ENCODE assay signal across 13 cellular contexts in the genomic region with DNA sequence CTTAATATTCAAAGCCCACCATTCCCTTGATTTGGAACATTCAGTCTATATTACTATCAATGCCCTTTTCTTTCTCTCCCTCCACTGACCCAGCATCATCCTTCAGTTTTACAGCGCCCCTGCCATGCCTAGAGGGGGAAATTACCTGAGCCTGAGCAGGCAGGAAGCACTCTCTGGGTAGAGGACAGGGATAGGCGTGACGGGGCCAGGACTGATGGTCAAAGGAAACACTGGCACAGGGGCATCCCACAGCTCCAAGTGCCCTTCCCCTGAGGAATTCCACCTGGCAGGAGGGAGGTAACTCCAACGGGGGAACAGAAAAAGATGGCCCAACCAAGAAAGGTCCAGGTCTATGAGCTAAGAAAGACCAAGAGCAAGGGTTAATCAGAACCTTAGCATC. TPM values are rescaled to one million over a fixed set of nuclear protein-coding genes. Genes with fewer than 3 reads are reported as not detected.
DNase-seq lines count a peak whose midpoint lies in the region; ATAC-seq and TF ChIP-seq lines count a peak whose summit lies in the region.
"Had no signal": no experiment of that assay in that cellular context is flagged by ENCODE, and none has a peak within 500 bp of the region (broad histone marks: within the 10 kb centered on the region; RNA-seq: fewer than 3 reads in every experiment).

No MANE protein-coding gene starts in this region.

- no peaks in the 10 kb centered on the region for H3K27me3 ChIP-seq in CD4-positive, alpha-beta T cell (ENCODE audit: control insufficient read depth, insufficient read depth, low read length)
- H3K27me3 ChIP-seq in right lobe of liver = no peaks in the 10 kb centered on the region

- DNase-seq in activated CD4-positive, alpha-beta memory T cell treated with anti-CD3 and anti-CD28 coated beads for 36 hours = no peak
- DNase-seq in activated CD4-positive, alpha-beta memory T cell treated with anti-CD3 and anti-CD28 coated beads, Interleukin-2, amount 10 ng/mL, durations not matched to agents 7 days and 5 days = no peak
- DNase-seq in CD4-positive, alpha-beta T cell = no peak
- DNase-seq in right lobe of liver (no peak), cortex of kidney (lab: John Stamatoyannopoulos, UW) (no peak), NOMO-1 treated with DMSO at 0.1 percent for 48 hours (lab: John Stamatoyannopoulos, UW; ENCODE audit: unreplicated experiment) (no peak)
- DNase-seq: GF-D8, MV-4-11, NCI-H345 had no signal

- H3K4me1 ChIP-seq in right lobe of liver = peaks cover 0 to 15% (median 3%) of the 10 kb centered on the region in 4 donors

- TF ChIP-seq CTCF in CD4-positive, alpha-beta T cell (IDR thresholded peaks at IDR 0.05) = no peak
- no peak for TF ChIP-seq CTCF in VCaP (conservative IDR thresholded peaks at IDR 0.05)
- no peak for TF ChIP-seq CTCF in right lobe of liver (IDR thresholded peaks at IDR 0.05)

- ATAC-seq in CD4-positive, alpha-beta T cell (ENCODE audit: poor library complexity) = no peak
- peak in 3 of 4 donors; percentile 6 to 20 (median 6) for ATAC-seq in right lobe of liver
- ATAC-seq in GM18520 (IDR thresholded peaks at IDR 0.05; ENCODE audit: unreplicated experiment) = no peak
- ATAC-seq: GM23338 had no signal

- H3K27ac ChIP-seq in CD4-positive, alpha-beta T cell (ENCODE audit: low read depth, low read length) = no peak overlapping the region
- H3K27ac ChIP-seq in VCaP (peak overlapping the region; percentile 35), right lobe of liver (peak overlapping the region; percentile 22 to 70 (median 57))
- H3K27ac ChIP-seq: HL-60 had no signal

- H3K36me3 ChIP-seq in right lobe of liver = peaks cover 0 to 41% (median 21%) of the 10 kb centered on the region in 4 donors

- POLR2A ChIA-PET in activated CD4-positive, alpha-beta memory T cell treated with anti-CD3 and anti-CD28 coated beads for 36 hours (lab: Charles Lee) = interaction anchor here (1.4 to 2.0 kb wide), 2 partner anchors 9 to 11 kb away, joined by 4 to 8 read pairs; a partner anchor contains a TSS
- POLR2A ChIA-PET in activated CD4-positive, alpha-beta memory T cell treated with anti-CD3 and anti-CD28 coated beads, Interleukin-2, amount 10 ng/mL, durations not matched to agents 7 days and 5 days (lab: Charles Lee) = interaction anchor here (1.0 to 2.4 kb wide), 5 partner anchors 10 to 65 kb away, joined by 3 to 22 read pairs (median 3); a partner anchor contains a TSS
- POLR2A ChIA-PET in CD4-positive, alpha-beta T cell (lab: Charles Lee) = interaction anchor here (1.8 to 19.8 kb wide), 3 partner anchors 6 to 57 kb away, joined by 7 to 630 read pairs (median 630); a partner anchor contains a TSS

- no peak for TF ChIP-seq POLR2A in right lobe of liver (IDR thresholded peaks at IDR 0.05)

- no peaks in the 10 kb centered on the region for H3K9me3 Mint-ChIP-seq in activated CD4-positive, alpha-beta memory T cell treated with anti-CD3 and anti-CD28 coated beads for 36 hours
- H3K9me3 Mint-ChIP-seq in activated CD4-positive, alpha-beta memory T cell treated with anti-CD3 and anti-CD28 coated beads, Interleukin-2, amount 10 ng/mL, durations not matched to agents 7 days and 5 days = no peaks in the 10 kb centered on the region
- no peaks in the 10 kb centered on the region for H3K9me3 Mint-ChIP-seq in CD4-positive, alpha-beta T cell
- H3K9me3 Mint-ChIP-seq: GM23338 had no signal

- H3K4me3 Mint-ChIP-seq in activated CD4-positive, alpha-beta memory T cell treated with anti-CD3 and anti-CD28 coated beads for 36 hours = no peak overlapping the region
- H3K4me3 Mint-ChIP-seq in activated CD4-positive, alpha-beta memory T cell treated with anti-CD3 and anti-CD28 coated beads, Interleukin-2, amount 10 ng/mL, durations not matched to agents 7 days and 5 days = no peak overlapping the region
- no peak overlapping the region for H3K4me3 Mint-ChIP-seq in CD4-positive, alpha-beta T cell
- H3K4me3 Mint-ChIP-seq: GM23338 had no signal

- WGBS in right lobe of liver (ENCODE audit: insufficient coverage, low coverage, low lambda C conversion rate, missing lambda C conversion rate) = 77% methylated on average over 3 of the region's 4 CpGs

- peak overlapping the region; percentile 28 for H3K27ac Mint-ChIP-seq in activated CD4-positive, alpha-beta memory T cell treated with anti-CD3 and anti-CD28 coated beads for 36 hours
- H3K27ac Mint-ChIP-seq in activated CD4-positive, alpha-beta memory T cell treated with anti-CD3 and anti-CD28 coated beads, Interleukin-2, amount 10 ng/mL, durations not matched to agents 7 days and 5 days = no peak overlapping the region
- H3K27ac Mint-ChIP-seq in CD4-positive, alpha-beta T cell = peak overlapping the region; percentile 32
- H3K27ac Mint-ChIP-seq: GM23338 had no signal

- peaks cover 22% of the 10 kb centered on the region for H3K4me1 Mint-ChIP-seq in activated CD4-positive, alpha-beta memory T cell treated with anti-CD3 and anti-CD28 coated beads for 36 hours (ENCODE audit: low read depth)
- H3K4me1 Mint-ChIP-seq in activated CD4-positive, alpha-beta memory T cell treated with anti-CD3 and anti-CD28 coated beads, Interleukin-2, amount 10 ng/mL, durations not matched to agents 7 days and 5 days = peaks cover 15% of the 10 kb centered on the region
- H3K4me1 Mint-ChIP-seq in CD4-positive, alpha-beta T cell (ENCODE audit: low read depth) = peaks cover 46% of the 10 kb centered on the region
- H3K4me1 Mint-ChIP-seq: GM23338 had no signal

- H3K36me3 Mint-ChIP-seq in activated CD4-positive, alpha-beta memory T cell treated with anti-CD3 and anti-CD28 coated beads for 36 hours = peaks cover 53% of the 10 kb centered on the region
- H3K36me3 Mint-ChIP-seq in activated CD4-positive, alpha-beta memory T cell treated with anti-CD3 and anti-CD28 coated beads, Interleukin-2, amount 10 ng/mL, durations not matched to agents 7 days and 5 days (ENCODE audit: low read depth) = peaks cover 62% of the 10 kb centered on the region
- H3K36me3 Mint-ChIP-seq in CD4-positive, alpha-beta T cell (ENCODE audit: low read depth) = peaks cover 82% of the 10 kb centered on the region

- CTCF ChIA-PET in activated CD4-positive, alpha-beta memory T cell treated with anti-CD3 and anti-CD28 coated beads for 36 hours (lab: Charles Lee) = interaction anchor here (0.9 to 1.8 kb wide), 2 partner anchors 63 to 177 kb away, joined by 3 to 4 read pairs; no protein-coding TSS in a partner anchor
- CTCF ChIA-PET in activated CD4-positive, alpha-beta memory T cell treated with anti-CD3 and anti-CD28 coated beads, Interleukin-2, amount 10 ng/mL, durations not matched to agents 7 days and 5 days (lab: Charles Lee) = interaction anchor here (0.6 to 2.7 kb wide), 4 partner anchors 8 to 710 kb away, joined by 3 to 8 read pairs (median 4); no protein-coding TSS in a partner anchor
- CTCF ChIA-PET in CD4-positive, alpha-beta T cell (lab: Charles Lee) = interaction anchor here (0.6 to 1.2 kb wide), 3 partner anchors 15 to 80 kb away, joined by 3 to 4 read pairs (median 3); no protein-coding TSS in a partner anchor

- H3K4me3 ChIP-seq in right lobe of liver = no peak overlapping the region
- H3K4me3 ChIP-seq: GM23338 had no signal

- H3K27me3 Mint-ChIP-seq in activated CD4-positive, alpha-beta memory T cell treated with anti-CD3 and anti-CD28 coated beads for 36 hours = no peaks in the 10 kb centered on the region
- H3K27me3 Mint-ChIP-seq in activated CD4-positive, alpha-beta memory T cell treated with anti-CD3 and anti-CD28 coated beads, Interleukin-2, amount 10 ng/mL, durations not matched to agents 7 days and 5 days = no peaks in the 10 kb centered on the region
- no peaks in the 10 kb centered on the region for H3K27me3 Mint-ChIP-seq in CD4-positive, alpha-beta T cell

- intact Hi-C loops in activated CD4-positive, alpha-beta memory T cell treated with anti-CD3 and anti-CD28 coated beads for 36 hours (cut with micrococcal nuclease) = no loop called here
- intact Hi-C loops in CD4-positive, alpha-beta T cell (cut with DNase I, micrococcal nuclease) = no loop called here
- intact Hi-C loops in right lobe of liver (cut with DNase I) = no loop called here

- H3K9me3 ChIP-seq in CD4-positive, alpha-beta T cell (ENCODE audit: control insufficient read depth, low read length) = no peaks in the 10 kb centered on the region
- no peaks in the 10 kb centered on the region for H3K9me3 ChIP-seq in right lobe of liver

RNA-seq across cellular contexts. Expression of a gene that starts 10.0 kb away (rescaled TPM):
- total RNA-seq in activated CD4-positive, alpha-beta memory T cell treated with anti-CD3 and anti-CD28 coated beads for 36 hours = 10 to 100 TPM; 64.7 to 79.2 TPM
- 100 to 1,000 TPM; 116 to 120 TPM for total RNA-seq in activated CD4-positive, alpha-beta memory T cell treated with anti-CD3 and anti-CD28 coated beads, Interleukin-2, amount 10 ng/mL, durations not matched to agents 7 days and 5 days
- 100 to 1,000 TPM; 259 to 269 TPM for total RNA-seq in CD4-positive, alpha-beta T cell
- 10 to 100 TPM in 5 of 6 experiments, 1 to 10 TPM in 1; 8.5 to 29.1 (median 21.1) TPM for total RNA-seq in right lobe of liver

RNA-seq across cellular contexts. Expression of a gene that starts 11.2 kb away (rescaled TPM):
- 100 to 1,000 TPM; 102 to 105 TPM for total RNA-seq in activated CD4-positive, alpha-beta memory T cell treated with anti-CD3 and anti-CD28 coated beads for 36 hours
- 10 to 100 TPM; 43.6 to 45.9 TPM for total RNA-seq in activated CD4-positive, alpha-beta memory T cell treated with anti-CD3 and anti-CD28 coated beads, Interleukin-2, amount 10 ng/mL, durations not matched to agents 7 days and 5 days
- 10 to 100 TPM; 22.3 to 23.0 TPM for total RNA-seq in CD4-positive, alpha-beta T cell
- total RNA-seq in right lobe of liver = 10 to 100 TPM in 5 of 6 experiments, 1 to 10 TPM in 1; 10.0 to 21.0 (median 15.6) TPM

RNA-seq across cellular contexts. Expression of a gene that starts 27.5 kb away (rescaled TPM):
- total RNA-seq in activated CD4-positive, alpha-beta memory T cell treated with anti-CD3 and anti-CD28 coated beads for 36 hours = 100 to 1,000 TPM; 184 TPM
- total RNA-seq in activated CD4-positive, alpha-beta memory T cell treated with anti-CD3 and anti-CD28 coated beads, Interleukin-2, amount 10 ng/mL, durations not matched to agents 7 days and 5 days = 100 to 1,000 TPM; 160 to 167 TPM
- total RNA-seq in CD4-positive, alpha-beta T cell = 1 to 10 TPM in 1 of 2 experiments, under 1 TPM in 1; 0.56 to 1.4 TPM
- total RNA-seq in right lobe of liver = 1 to 10 TPM in 4 of 6 experiments, under 1 TPM in 2; 0.26 to 3.9 (median 1.5) TPM

RNA-seq across cellular contexts. Expression of a gene that starts 47.9 kb away (rescaled TPM):
- total RNA-seq in activated CD4-positive, alpha-beta memory T cell treated with anti-CD3 and anti-CD28 coated beads for 36 hours = 1 to 10 TPM; 7.9 to 8.3 TPM
- total RNA-seq in activated CD4-positive, alpha-beta memory T cell treated with anti-CD3 and anti-CD28 coated beads, Interleukin-2, amount 10 ng/mL, durations not matched to agents 7 days and 5 days = 10 to 100 TPM; 16.3 to 17.0 TPM
- total RNA-seq in CD4-positive, alpha-beta T cell = 1 to 10 TPM; 6.1 to 6.4 TPM
- 1 to 10 TPM; 3.1 to 5.3 (median 4.2) TPM for total RNA-seq in right lobe of liver

RNA-seq across cellular contexts. Expression of a gene that starts 50.6 kb away (rescaled TPM):
- 10 to 100 TPM; 41.7 to 45.5 TPM for total RNA-seq in activated CD4-positive, alpha-beta memory T cell treated with anti-CD3 and anti-CD28 coated beads for 36 hours
- total RNA-seq in activated CD4-positive, alpha-beta memory T cell treated with anti-CD3 and anti-CD28 coated beads, Interleukin-2, amount 10 ng/mL, durations not matched to agents 7 days and 5 days = 10 to 100 TPM; 45.4 to 49.4 TPM
- 10 to 100 TPM; 23.1 to 24.6 TPM for total RNA-seq in CD4-positive, alpha-beta T cell
- total RNA-seq in right lobe of liver = 1 to 10 TPM; 4.7 to 9.5 (median 6.8) TPM

Comparison
In these comparisons a context has a peak if more than half of its experiments do, and no peak if none do; other contexts are left out.
1. ATAC-seq: peak in right lobe of liver (3 of 4); none in CD4-positive, alpha-beta T cell (single experiment) and GM18520 (single experiment).
2. RNA of a gene that starts 27.5 kb away (total RNA-seq): 184 TPM in activated CD4-positive, alpha-beta memory T cell treated with anti-CD3 and anti-CD28 coated beads for 36 hours and 160 to 167 TPM in activated CD4-positive, alpha-beta memory T cell treated with anti-CD3 and anti-CD28 coated beads, Interleukin-2, amount 10 ng/mL, durations not matched to agents 7 days and 5 days; 0.26 to 3.9 TPM in right lobe of liver and 0.56 to 1.4 TPM in CD4-positive, alpha-beta T cell; every median in the first group is over 10 times any median in the second.